20 cellular contexts compared by ENCODE assay signal in genomic region chr6:148808786-148809304, GRCh38.
"Had no signal": no experiment of that assay in that cellular context is flagged by ENCODE, and none has a peak within 500 bp of the region (broad histone marks: within the 10 kb centered on the region; RNA-seq: fewer than 3 reads in every experiment).

No MANE protein-coding gene starts in this region.

- FAIRE-seq: K562 had no signal

- H3K27me3 Mint-ChIP-seq: IgD-negative memory B cell had no signal

- ATAC-seq: K562 had no signal

- H3K4me2 ChIP-seq: KMS-11, SK-N-SH had no signal

- H3K9me3 Mint-ChIP-seq: IgD-negative memory B cell had no signal

- H3K4me3 ChIP-seq: K562 had no signal

- H3K27ac ChIP-seq: KMS-11, RWPE1 had no signal

- DNase-seq: Kasumi-1, MM.1S, NCI-H1092 treated with DMSO at 0.1 percent for 48 hours, NCI-H1436, NCI-H187, NCI-H2029, NCI-H2081 treated with DMSO at 0.1 percent for 48 hours, NCI-H2171, NCI-H226, NCI-H446, NCI-H510A, NCI-H524 treated with DMSO at 0.1 percent for 48 hours, NCI-H69, NCI-H774, SHP77, SK-N-SH had no signal

- H3K9me3 ChIP-seq: SK-N-SH had no signal

- H3K9ac ChIP-seq: KMS-11, SK-N-SH had no signal
